8 cellular contexts compared by ENCODE assay signal in genomic region chr9:114386361-114386885, GRCh38. TPM values are rescaled to one million over a fixed set of nuclear protein-coding genes. Genes with fewer than 3 reads are reported as not detected.
A peak's percentile ranks its signal among the peaks of the same experiment; 100 is the strongest.
DNase-seq lines count a peak whose midpoint lies in the region; ATAC-seq and TF ChIP-seq lines count a peak whose summit lies in the region.

No MANE protein-coding gene starts in this region.

- H3K4me3 ChIP-seq in body of pancreas (no peak overlapping the region), mesenchymal stem cell (ENCODE audit: insufficient read depth in 1 of 2, low read depth in 1 of 2, low read length in 2 of 2) (peak overlapping the region; percentile 17 to 91), transverse colon (peak overlapping the region; percentile 10 to 59 (median 42))

- WGBS in body of pancreas, 2 donors: 54 to 57% methylated on average over 9 to 10 of the region's 10 CpGs
- WGBS in mesenchymal stem cell: 57% methylated on average over 9 of the region's 10 CpGs
- WGBS in transverse colon (ENCODE audit: low coverage in 1 of 2), 2 donors: 41 to 42% methylated on average over 5 to 10 of the region's 10 CpGs

- no peak for TF ChIP-seq EP300 in transverse colon (IDR thresholded peaks at IDR 0.05; ENCODE audit: low read depth)

- H3K9me3 ChIP-seq in body of pancreas (no peaks in the 10 kb centered on the region), mesenchymal stem cell (ENCODE audit: control insufficient read depth, low read length) (no peaks in the 10 kb centered on the region), transverse colon (no peaks in the 10 kb centered on the region)

- peak overlapping the region in 3 of 4 donors; percentile 3 to 77 (median 58) for H3K27ac ChIP-seq in body of pancreas
- peak overlapping the region; percentile 77 for H3K27ac ChIP-seq in mesenchymal stem cell (ENCODE audit: low read length, poor library complexity, severe bottlenecking)
- peak overlapping the region; percentile 86 to 91 (median 90) for H3K27ac ChIP-seq in transverse colon

- H3K79me1 ChIP-seq in mesenchymal stem cell (replicated peaks; ENCODE audit: low read length, poor library complexity, severe bottlenecking): peaks cover 10% of the 10 kb centered on the region

- peak overlapping the region in 1 of 2 experiments; percentile 84 for H3K14ac ChIP-seq in mesenchymal stem cell (ENCODE audit: low read length in 2 of 2)

- H3K4me1 ChIP-seq in body of pancreas (peaks cover 7% of the 10 kb centered on the region), mesenchymal stem cell (ENCODE audit: control insufficient read depth, insufficient read depth, low read depth, low read length) (peaks cover 40% of the 10 kb centered on the region), transverse colon (peaks cover 39 to 89% (median 78%) of the 10 kb centered on the region in 4 donors)

- H2BK15ac ChIP-seq in mesenchymal stem cell (ENCODE audit: low read depth, poor library complexity, severe bottlenecking): peak overlapping the region; percentile 78

- H3K27me3 ChIP-seq in body of pancreas (no peaks in the 10 kb centered on the region), mesenchymal stem cell (ENCODE audit: control insufficient read depth in 1 of 2, insufficient read depth in 1 of 2, low read length in 2 of 2) (no peaks in the 10 kb centered on the region), transverse colon (no peaks in the 10 kb centered on the region)

- peak overlapping the region; percentile 31 to 96 for H3K18ac ChIP-seq in mesenchymal stem cell (ENCODE audit: low read depth in 1 of 2, low read length in 2 of 2)

- peak overlapping the region; percentile 100 for H3K27ac Mint-ChIP-seq in activated naive CD4-positive, alpha-beta T cell treated with anti-CD3 and anti-CD28 coated beads for 36 hours

- H2AFZ ChIP-seq in mesenchymal stem cell (ENCODE audit: low read depth, low read length): no peak overlapping the region

- H4K8ac ChIP-seq in mesenchymal stem cell (ENCODE audit: low read length): no peak overlapping the region

- H3K27me3 Mint-ChIP-seq in activated naive CD4-positive, alpha-beta T cell treated with anti-CD3 and anti-CD28 coated beads for 36 hours (ENCODE audit: low read depth): no peaks in the 10 kb centered on the region

- H3K4me1 Mint-ChIP-seq in activated naive CD4-positive, alpha-beta T cell treated with anti-CD3 and anti-CD28 coated beads for 36 hours (ENCODE audit: low read depth): peaks cover 69% of the 10 kb centered on the region

- H2BK12ac ChIP-seq in mesenchymal stem cell (ENCODE audit: low read length in 2 of 2): peak overlapping the region in 1 of 2 experiments; percentile 32

- DNase-seq in activated naive CD4-positive, alpha-beta T cell treated with anti-CD3 and anti-CD28 coated beads for 36 hours: no peak
- DNase-seq in activated naive CD4-positive, alpha-beta T cell treated with anti-CD3 and anti-CD28 coated beads, Interleukin-2, amount 50 U/mL, for 16 hours: no peak
- DNase-seq in body of pancreas: no peak
- peak; percentile 15 for DNase-seq in mesenchymal stem cell
- no peak for DNase-seq in transverse colon
- DNase-seq in GM03348 (ENCODE audit: low spot score): no peak
- no peak for DNase-seq in RPMI8226

- peak overlapping the region; percentile 97 for H3K4me3 Mint-ChIP-seq in activated naive CD4-positive, alpha-beta T cell treated with anti-CD3 and anti-CD28 coated beads for 36 hours

- intact Hi-C loops in activated naive CD4-positive, alpha-beta T cell treated with anti-CD3 and anti-CD28 coated beads for 36 hours (cut with micrococcal nuclease): loop anchor here (5.0 to 10.0 kb wide), 5 partner anchors 511 to 1112 kb away; partner anchors contain the start of genes CDC26 and PRPF4
- intact Hi-C loops in body of pancreas (cut with DNase I): no loop called here
- intact Hi-C loops in transverse colon (cut with DNase I; ENCODE audit: low total_unique reads): no loop called here

- H3K9me3 Mint-ChIP-seq in activated naive CD4-positive, alpha-beta T cell treated with anti-CD3 and anti-CD28 coated beads for 36 hours: no peaks in the 10 kb centered on the region

- TF ChIP-seq CTCF in body of pancreas (IDR thresholded peaks at IDR 0.05) (no peak), transverse colon (IDR thresholded peaks at IDR 0.05) (no peak)

- in situ Hi-C loops in transverse colon (cut with MboI; ENCODE audit: low pct_ligation_motif_present in 1 of 4, low pct_unique_long_range_greater_than_20kb in 1 of 4, low sequenced_read_pairs in 3 of 4): no loop called here

- no peak overlapping the region for H2BK5ac ChIP-seq in mesenchymal stem cell (ENCODE audit: low read depth, low read length, poor library complexity, severe bottlenecking)

- no peaks in the 10 kb centered on the region for H3K36me3 ChIP-seq in body of pancreas (replicated peaks in 1 of 2; ENCODE audit: insufficient read depth in 1 of 2, low read depth in 2 of 2)
- H3K36me3 ChIP-seq in mesenchymal stem cell (ENCODE audit: control insufficient read depth in 1 of 2, insufficient read depth in 2 of 2, low read depth in 1 of 2, low read length in 2 of 2): peaks cover 0 to 3% of the 10 kb centered on the region in 2 experiments
- no peaks in the 10 kb centered on the region for H3K36me3 ChIP-seq in transverse colon

- H3K4ac ChIP-seq in mesenchymal stem cell (ENCODE audit: low read depth in 1 of 2, low read length in 2 of 2): peak overlapping the region; percentile 3 to 71

- ATAC-seq in body of pancreas (no peak), GM18502 (IDR thresholded peaks at IDR 0.05; ENCODE audit: poor library complexity, unreplicated experiment) (no peak)

- H2AK5ac ChIP-seq in mesenchymal stem cell (ENCODE audit: low read length, severe bottlenecking): peak overlapping the region; percentile 69

- H3K23ac ChIP-seq in mesenchymal stem cell (ENCODE audit: low read length in 2 of 2): peak overlapping the region in 1 of 2 experiments; percentile 37

- peaks cover 54% of the 10 kb centered on the region for H3K36me3 Mint-ChIP-seq in activated naive CD4-positive, alpha-beta T cell treated with anti-CD3 and anti-CD28 coated beads for 36 hours (ENCODE audit: low read depth)

- peak overlapping the region; percentile 90 for H3K9ac ChIP-seq in mesenchymal stem cell (ENCODE audit: low read length)

- peak overlapping the region; percentile 55 for H2BK120ac ChIP-seq in mesenchymal stem cell (ENCODE audit: low read depth, low read length)

- peak overlapping the region; percentile 44 for H4K91ac ChIP-seq in mesenchymal stem cell (ENCODE audit: low read length)

- TF ChIP-seq POLR2A in body of pancreas (IDR thresholded peaks at IDR 0.05) (no peak), transverse colon (IDR thresholded peaks at IDR 0.05) (no peak)

- CTCF ChIA-PET in activated naive CD4-positive, alpha-beta T cell treated with anti-CD3 and anti-CD28 coated beads for 36 hours (lab: Charles Lee): interaction anchor here (0.7 to 6.5 kb wide), 12 partner anchors 9 to 206 kb away, joined by 3 to 46 read pairs (median 10); no protein-coding TSS in a partner anchor

- H3K4me2 ChIP-seq in mesenchymal stem cell (ENCODE audit: low read length, poor library complexity, severe bottlenecking): peak overlapping the region; percentile 69

RNA-seq across cellular contexts. Expression of gene AKNA, which starts 1.4 kb away (rescaled TPM):
- total RNA-seq in activated naive CD4-positive, alpha-beta T cell treated with anti-CD3 and anti-CD28 coated beads for 36 hours: 100 to 1,000 TPM; 107 to 118 TPM
- total RNA-seq in body of pancreas (10 to 100 TPM in 1 of 2 donors, 1 to 10 TPM in 1; 7.3 to 11.9 TPM), transverse colon (10 to 100 TPM; 34.8 to 63.2 (median 48.6) TPM)
- polyA plus RNA-seq in mesenchymal stem cell (2013, experiment 1 of 2): 18.5 TPM
- 17.8 TPM for polyA plus RNA-seq in mesenchymal stem cell (2013, experiment 2 of 2)

RNA-seq across cellular contexts. Expression of gene ORM2, which starts 56.8 kb away (rescaled TPM):
- not detected for total RNA-seq in activated naive CD4-positive, alpha-beta T cell treated with anti-CD3 and anti-CD28 coated beads for 36 hours
- not detected for total RNA-seq in body of pancreas
- not detected for polyA plus RNA-seq in mesenchymal stem cell (2013, experiment 1 of 2)
- polyA plus RNA-seq in mesenchymal stem cell (2013, experiment 2 of 2): not detected
- total RNA-seq in transverse colon: not detected

Comparison
In these comparisons a context has a peak if more than half of its experiments do, and no peak if none do; other contexts are left out.
1. H3K4me3 ChIP-seq: peak in mesenchymal stem cell (2 of 2) and transverse colon (4 of 4); none in body of pancreas (0 of 2).
2. Peak in every context shown above with its lines, with median percentiles within 50 percentile points of each other: H3K27ac ChIP-seq.